ENCODE assay signal across 30 cellular contexts in genomic region chr4:36163198-36163597, GRCh38.
DNase-seq lines count a peak whose midpoint lies in the region; ATAC-seq, FAIRE-seq and TF ChIP-seq lines count a peak whose summit lies in the region.
"Had no signal": no experiment of that assay in that cellular context is flagged by ENCODE, and none has a peak within 500 bp of the region (broad histone marks: within the 10 kb centered on the region; RNA-seq: fewer than 3 reads in every experiment).

No MANE protein-coding gene starts in this region.

- TF ChIP-seq CTCF in GM12878 (IDR thresholded peaks at IDR 0.05 in 2 of 3, conservative IDR thresholded peaks at IDR 0.05 in 1 of 3; ENCODE audit: control insufficient read depth in 2 of 3, extremely low read depth in 1 of 3, insufficient read depth in 1 of 3, low read depth in 3 of 3, low read length in 3 of 3) = no peak
- TF ChIP-seq CTCF in PC-3 (conservative IDR thresholded peaks at IDR 0.05; ENCODE audit: low read depth, low read length) = no peak

- ATAC-seq in HG02981 (IDR thresholded peaks at IDR 0.05; ENCODE audit: unreplicated experiment) = peak; percentile 57
- peak; percentile 90 for ATAC-seq in GM12878
- ATAC-seq in PC-3 = no peak
- ATAC-seq: A549 had no signal

- H3K9me3 ChIP-seq in GM12878 (replicated peaks; ENCODE audit: control insufficient read depth, insufficient read depth, low read length) = no peaks in the 10 kb centered on the region
- H3K9me3 ChIP-seq in PC-3 (ENCODE audit: low read length) = no peaks in the 10 kb centered on the region
- H3K9me3 ChIP-seq: A549, colonic mucosa, left ventricle myocardium inferior, prostate gland, sigmoid colon, tibial artery had no signal

- CTCF ChIA-PET in activated naive CD4-positive, alpha-beta T cell treated with anti-CD3 and anti-CD28 coated beads for 36 hours (lab: Charles Lee) = interaction anchor here (0.7 kb wide), 2 partner anchors 13 to 62 kb away, joined by 3 read pairs; no protein-coding TSS in a partner anchor
- CTCF ChIA-PET in GM12878 (lab: Yijun Ruan, JAX) = interaction anchor here (1.7 to 1.8 kb wide), 2 partner anchors 14 to 240 kb away, joined by 4 read pairs; no protein-coding TSS in a partner anchor
- CTCF ChIA-PET in PC-3 (lab: Charles Lee) = no interaction called here

- H3K27me3 ChIP-seq in GM12878 (replicated peaks in 1 of 2; ENCODE audit: control insufficient read depth in 2 of 2, insufficient read depth in 2 of 2, low read length in 1 of 2) (no peaks in the 10 kb centered on the region), PC-3 (ENCODE audit: low read length) (no peaks in the 10 kb centered on the region)
- H3K27me3 ChIP-seq: colonic mucosa, sigmoid colon, tibial artery had no signal

- WGBS in GM12878 (ENCODE audit: insufficient coverage, insufficient replicate concordance, low lambda C conversion rate, missing lambda C conversion rate) = 15% methylated on average over 3 of the region's 3 CpGs

- no peaks in the 10 kb centered on the region for H3K9me2 ChIP-seq in PC-3 (replicated peaks; ENCODE audit: low read length)

- no peak overlapping the region for H3K27ac ChIP-seq in GM12878 (ENCODE audit: control insufficient read depth, insufficient read depth)
- H3K27ac ChIP-seq in temporal lobe (ENCODE audit: low read depth, low read length) = peak overlapping the region; percentile 7
- no peak overlapping the region for H3K27ac ChIP-seq in PC-3 (ENCODE audit: low read length)
- H3K27ac ChIP-seq: A549, colonic mucosa, left ventricle myocardium inferior, prostate gland, RWPE1, sigmoid colon, SK-N-MC, tibial artery had no signal

- no peak for FAIRE-seq in GM12878 (lab: Jason Lieb, UNC)
- FAIRE-seq: A549, bronchial epithelial cell had no signal

- SMC1A ChIA-PET in GM12878 (lab: Charles Lee; ENCODE audit: uncharacterized antibody, unreplicated experiment) = interaction anchor here (0.6 to 1.6 kb wide), 6 partner anchors 10 to 1969 kb away, joined by 3 to 6 read pairs (median 4); no protein-coding TSS in a partner anchor

- TF ChIP-seq RAD21 in GM12878 (IDR thresholded peaks at IDR 0.05; ENCODE audit: insufficient read depth, low read depth, low read length) = no peak

- H3K4me3 ChIP-seq in GM12878 = no peak overlapping the region
- no peak overlapping the region for H3K4me3 ChIP-seq in PC-3 (ENCODE audit: low read length)
- H3K4me3 ChIP-seq: A549, colonic mucosa, left ventricle myocardium inferior, prostate gland, sigmoid colon, SK-N-MC, tibial artery had no signal

- no peak overlapping the region for H2AFZ ChIP-seq in GM12878 (ENCODE audit: control insufficient read depth, low read depth, low read length)
- no peak overlapping the region for H2AFZ ChIP-seq in PC-3 (ENCODE audit: low read length)

- in situ Hi-C loops in GM12878 (cut with MboI) = no loop called here

- peaks cover 42% of the 10 kb centered on the region for H3K36me3 Mint-ChIP-seq in activated naive CD4-positive, alpha-beta T cell treated with anti-CD3 and anti-CD28 coated beads for 36 hours (ENCODE audit: low read depth)

- BruUV-seq in GM12878 (replicated peaks; lab: Mats Ljungman, UMichigan) (no TSS peak), PC-3 (replicated peaks; lab: Mats Ljungman, UMichigan) (no TSS peak)

- H3F3A ChIP-seq in PC-3 (ENCODE audit: low read length, unreplicated experiment) = no peaks in the 10 kb centered on the region

- H4K20me1 ChIP-seq in GM12878 (ENCODE audit: control insufficient read depth, insufficient read depth) = no peaks in the 10 kb centered on the region
- H4K20me1 ChIP-seq in PC-3 (ENCODE audit: low read length) = no peaks in the 10 kb centered on the region

- H3K4me2 ChIP-seq in GM12878 (ENCODE audit: control insufficient read depth, insufficient read depth) = no peak overlapping the region
- H3K4me2 ChIP-seq in PC-3 (ENCODE audit: low read length) = no peak overlapping the region
- H3K4me2 ChIP-seq: A549 had no signal

- intact Hi-C loops in activated naive CD4-positive, alpha-beta T cell treated with anti-CD3 and anti-CD28 coated beads for 36 hours (cut with micrococcal nuclease) = no loop called here
- intact Hi-C loops in GM12878 (cut with micrococcal nuclease; ENCODE audit: unreplicated experiment) = no loop called here
- intact Hi-C loops in PC-3 (cut with micrococcal nuclease) = no loop called here

- H3K27ac Mint-ChIP-seq in activated naive CD4-positive, alpha-beta T cell treated with anti-CD3 and anti-CD28 coated beads for 36 hours = peak overlapping the region; percentile 13

- no peak overlapping the region for H3K9ac ChIP-seq in GM12878 (ENCODE audit: control insufficient read depth, insufficient read depth, low read length)
- H3K9ac ChIP-seq in PC-3 (ENCODE audit: low read length) = no peak overlapping the region

- H3K79me2 ChIP-seq in GM12878 (ENCODE audit: control insufficient read depth, insufficient read depth, low read length) = no peaks in the 10 kb centered on the region
- H3K79me2 ChIP-seq in PC-3 (ENCODE audit: low read length) = no peaks in the 10 kb centered on the region

- RAD21 ChIA-PET in GM12878 (lab: Charles Lee; ENCODE audit: unreplicated experiment) = interaction anchor here (1.4 kb wide), 1 partner anchor 169 kb away, joined by 3 read pairs; no protein-coding TSS in a partner anchor

- POLR2A ChIA-PET in GM12878 (lab: Charles Lee) (no interaction called here), PC-3 (lab: Charles Lee; ENCODE audit: unreplicated experiment) (no interaction called here)

- no peak for DNase-seq in activated naive CD4-positive, alpha-beta T cell treated with anti-CD3 and anti-CD28 coated beads for 36 hours
- no peak for DNase-seq in activated naive CD4-positive, alpha-beta T cell treated with anti-CD3 and anti-CD28 coated beads, Interleukin-2, amount 50 U/mL, for 16 hours
- DNase-seq in GM12878 (ENCODE audit: low read depth, low spot score) (no peak), NCI-H1694 treated with DMSO at 0.1 percent for 48 hours (lab: John Stamatoyannopoulos, UW) (no peak), SKM-1 (lab: John Stamatoyannopoulos, UW; ENCODE audit: unreplicated experiment) (no peak), PC-3 (no peak)
- DNase-seq: activated CD8-positive, alpha-beta memory T cell treated with anti-CD3 and anti-CD28 coated beads for 24 hours; activated naive CD4-positive, alpha-beta T cell treated with Interleukin-2 at 50 U/mL for 16 hours; activated T-cell treated with anti-CD3 and anti-CD28 coated beads, Interleukin-2, amount 50 U/mL, for 1 hour; AML-193; amniotic stem cell; colonic mucosa; effector CD8-positive, alpha-beta T cell; HCEC 1CT; islet precursor cell; left ventricle myocardium inferior; NCI-H1092; NCI-H1930; NCI-H524 treated with DMSO at 0.1 percent for 48 hours; sigmoid colon; stimulated activated CD4-positive, alpha-beta T cell treated with anti-CD3 and anti-CD28 coated beads, Interleukin-4, amount 100 ng/mL, for 24 hours; stimulated activated naive CD4-positive, alpha-beta T cell treated with Interleukin-2 at 50 U/mL for 16 hours; tibial artery had no signal

- H3K4me1 Mint-ChIP-seq in activated naive CD4-positive, alpha-beta T cell treated with anti-CD3 and anti-CD28 coated beads for 36 hours (ENCODE audit: low read depth) = peaks cover 4% of the 10 kb centered on the region

- H3K27me3 Mint-ChIP-seq in activated naive CD4-positive, alpha-beta T cell treated with anti-CD3 and anti-CD28 coated beads for 36 hours (ENCODE audit: low read depth) = no peaks in the 10 kb centered on the region

- peaks cover 0 to 7% of the 10 kb centered on the region in 2 experiments; a peak in 2 of 4 replicates for H3K36me3 ChIP-seq in GM12878 (ENCODE audit: control insufficient read depth in 2 of 2, insufficient read depth in 2 of 2, low read length in 1 of 2)
- no peaks in the 10 kb centered on the region; the same call in 1 of the 2 replicates for H3K36me3 ChIP-seq in PC-3 (ENCODE audit: low read depth, low read length)
- H3K36me3 ChIP-seq: colonic mucosa, left ventricle myocardium inferior, prostate gland, sigmoid colon, tibial artery had no signal

- H3K9me3 Mint-ChIP-seq in activated naive CD4-positive, alpha-beta T cell treated with anti-CD3 and anti-CD28 coated beads for 36 hours = no peaks in the 10 kb centered on the region

- no peak for TF ChIP-seq POLR2A in GM12878 (IDR thresholded peaks at IDR 0.05; ENCODE audit: low read depth, low read length)

- H3K4me3 Mint-ChIP-seq in activated naive CD4-positive, alpha-beta T cell treated with anti-CD3 and anti-CD28 coated beads for 36 hours = no peak overlapping the region

- no peaks in the 10 kb centered on the region for H3K4me1 ChIP-seq in GM12878 (ENCODE audit: control insufficient read depth, insufficient read depth, low read length)
- no peaks in the 10 kb centered on the region for H3K4me1 ChIP-seq in PC-3 (ENCODE audit: insufficient read depth, low read length)
- H3K4me1 ChIP-seq: A549, colonic mucosa, left ventricle myocardium inferior, prostate gland, sigmoid colon, tibial artery had no signal

- peak in 1 of 2 experiments; percentile 14; a peak in 1 of 4 replicates for TF ChIP-seq EP300 in GM12878 (IDR thresholded peaks at IDR 0.05; ENCODE audit: borderline replicate concordance in 1 of 2, control insufficient read depth in 1 of 2, low read depth in 2 of 2, low read length in 2 of 2)

TF ChIP-seq in GM12878, 131 proteins besides CTCF, POLR2A, EP300 and RAD21 (continues in another document):
- TF ChIP-seq EED (IDR thresholded peaks at IDR 0.05; ENCODE audit: low read depth) (no peak), MTA2 (IDR thresholded peaks at IDR 0.05; ENCODE audit: low read depth) (peak; percentile 71), PBX3 (IDR thresholded peaks at IDR 0.05; ENCODE audit: insufficient replicate concordance, low read depth, low read length) (no peak), RUNX3 (IDR thresholded peaks at IDR 0.05; ENCODE audit: low read length) (peak; percentile 76), IKZF2 (IDR thresholded peaks at IDR 0.05) (peak; percentile 52 to 58; a peak in 3 of 4 replicates)
